11 cellular contexts compared by ENCODE assay signal in genomic region chr17:42541041-42541833, GRCh38. TPM values are rescaled to one million over a fixed set of nuclear protein-coding genes. Genes with fewer than 3 reads are reported as not detected.
A peak's percentile ranks its signal among the peaks of the same experiment; 100 is the strongest.
DNase-seq lines count a peak whose midpoint lies in the region; ATAC-seq and TF ChIP-seq lines count a peak whose summit lies in the region.
"Had no signal": no experiment of that assay in that cellular context is flagged by ENCODE, and none has a peak within 500 bp of the region (broad histone marks: within the 10 kb centered on the region; RNA-seq: fewer than 3 reads in every experiment).

No MANE protein-coding gene starts in this region.

- no peaks in the 10 kb centered on the region for H3K27me3 Mint-ChIP-seq in natural killer cell treated with Interleukin-12 subunit alpha and Interleukin-12 subunit beta and Interleukin-15 and Interleukin-18, amount 100 ng/mL, for 72 hours
- H3K27me3 Mint-ChIP-seq in natural killer cell (ENCODE audit: low read depth in 2 of 2): no peaks in the 10 kb centered on the region
- H3K27me3 Mint-ChIP-seq in stimulated activated naive CD8-positive, alpha-beta T cell treated with anti-CD3 and anti-CD28 coated beads, Interleukin-15, amount 100 ng/mL, for 72 hours: no peaks in the 10 kb centered on the region

- H3K4me1 ChIP-seq in esophagus (ENCODE audit: control insufficient read depth in 2 of 2, insufficient read depth in 2 of 2, low read length in 1 of 2): peaks cover 2 to 14% of the 10 kb centered on the region in 2 donors

- intact Hi-C loops in natural killer cell (cut with micrococcal nuclease): no loop called here

- peak in 1 of 2 donors; percentile 5 for ATAC-seq in natural killer cell treated with Interleukin-12 subunit alpha and Interleukin-12 subunit beta and Interleukin-15 and Interleukin-18, amount 100 ng/mL, for 72 hours
- no peak for ATAC-seq in natural killer cell
- peak; percentile 74 for ATAC-seq in stimulated activated naive CD8-positive, alpha-beta T cell treated with anti-CD3 and anti-CD28 coated beads, Interleukin-15, amount 100 ng/mL, for 72 hours

- H3K27me3 ChIP-seq in esophagus (ENCODE audit: control insufficient read depth in 1 of 2, insufficient read depth in 2 of 2, low read length in 2 of 2) (no peaks in the 10 kb centered on the region), brain microvascular endothelial cell (replicated peaks) (no peaks in the 10 kb centered on the region)
- H3K27me3 ChIP-seq: BLaER1 treated with 17β-estradiol and CSF1 and Interleukin-3, amounts not matched to agents 10 nM and 100 nM had no signal

- H3K27ac ChIP-seq in VCaP (peak overlapping the region; percentile 10; the same call in 1 of the 2 replicates), esophagus (ENCODE audit: low read depth in 2 of 2, low read length in 1 of 2) (peak overlapping the region; percentile 29 to 57), brain microvascular endothelial cell (no peak overlapping the region)
- H3K27ac ChIP-seq: BLaER1 treated with 17β-estradiol and CSF1 and Interleukin-3, amounts not matched to agents 10 nM and 100 nM had no signal

- H3K9me3 ChIP-seq in esophagus (ENCODE audit: control insufficient read depth in 2 of 2, insufficient read depth in 1 of 2, low read depth in 1 of 2, low read length in 1 of 2): no peaks in the 10 kb centered on the region
- H3K9me3 ChIP-seq: BLaER1 treated with 17β-estradiol and CSF1 and Interleukin-3, amounts not matched to agents 10 nM and 100 nM had no signal

- H3K4me3 ChIP-seq in esophagus (ENCODE audit: low read depth in 1 of 2, low read length in 2 of 2) (no peak overlapping the region), brain microvascular endothelial cell (ENCODE audit: low read depth, low read length) (no peak overlapping the region)
- H3K4me3 ChIP-seq: BLaER1 treated with 17β-estradiol and CSF1 and Interleukin-3, amounts not matched to agents 10 nM and 100 nM had no signal

- peaks cover 18 to 20% of the 10 kb centered on the region in 2 donors for H3K4me1 Mint-ChIP-seq in natural killer cell treated with Interleukin-12 subunit alpha and Interleukin-12 subunit beta and Interleukin-15 and Interleukin-18, amount 100 ng/mL, for 72 hours (ENCODE audit: low read depth in 2 of 2)
- peaks cover 6 to 27% of the 10 kb centered on the region in 2 donors for H3K4me1 Mint-ChIP-seq in natural killer cell
- peaks cover 61% of the 10 kb centered on the region for H3K4me1 Mint-ChIP-seq in stimulated activated naive CD8-positive, alpha-beta T cell treated with anti-CD3 and anti-CD28 coated beads, Interleukin-15, amount 100 ng/mL, for 72 hours

- no peaks in the 10 kb centered on the region for H3K9me3 Mint-ChIP-seq in natural killer cell treated with Interleukin-12 subunit alpha and Interleukin-12 subunit beta and Interleukin-15 and Interleukin-18, amount 100 ng/mL, for 72 hours
- no peaks in the 10 kb centered on the region for H3K9me3 Mint-ChIP-seq in natural killer cell
- H3K9me3 Mint-ChIP-seq in stimulated activated naive CD8-positive, alpha-beta T cell treated with anti-CD3 and anti-CD28 coated beads, Interleukin-15, amount 100 ng/mL, for 72 hours: no peaks in the 10 kb centered on the region

- 67% methylated on average over 17 of the region's 17 CpGs for WGBS in esophagus, 2 donors

- in situ Hi-C loops in brain microvascular endothelial cell (cut with HindIII; ENCODE audit: low pct_ligation_motif_present, low sequenced_read_pairs): no loop called here

- H3K36me3 Mint-ChIP-seq in natural killer cell treated with Interleukin-12 subunit alpha and Interleukin-12 subunit beta and Interleukin-15 and Interleukin-18, amount 100 ng/mL, for 72 hours: no peaks in the 10 kb centered on the region
- no peaks in the 10 kb centered on the region for H3K36me3 Mint-ChIP-seq in natural killer cell

- no peak overlapping the region for H3K4me3 Mint-ChIP-seq in natural killer cell treated with Interleukin-12 subunit alpha and Interleukin-12 subunit beta and Interleukin-15 and Interleukin-18, amount 100 ng/mL, for 72 hours
- H3K4me3 Mint-ChIP-seq in natural killer cell: no peak overlapping the region
- H3K4me3 Mint-ChIP-seq in stimulated activated naive CD8-positive, alpha-beta T cell treated with anti-CD3 and anti-CD28 coated beads, Interleukin-15, amount 100 ng/mL, for 72 hours: peak overlapping the region; percentile 48 to 67

- peaks cover 4 to 37% of the 10 kb centered on the region in 2 donors for H3K36me3 ChIP-seq in esophagus (ENCODE audit: control insufficient read depth in 2 of 2, insufficient read depth in 2 of 2, low read length in 1 of 2)
- H3K36me3 ChIP-seq in brain microvascular endothelial cell (replicated peaks): peaks cover 2% of the 10 kb centered on the region

- TF ChIP-seq CTCF in natural killer cell (IDR thresholded peaks at IDR 0.05) (no peak), VCaP (conservative IDR thresholded peaks at IDR 0.05) (no peak), brain microvascular endothelial cell (IDR thresholded peaks at IDR 0.05; ENCODE audit: low read depth, low read length, missing control alignments) (no peak)

- peak overlapping the region; percentile 27 to 48 for H3K27ac Mint-ChIP-seq in natural killer cell treated with Interleukin-12 subunit alpha and Interleukin-12 subunit beta and Interleukin-15 and Interleukin-18, amount 100 ng/mL, for 72 hours
- H3K27ac Mint-ChIP-seq in natural killer cell: no peak overlapping the region
- H3K27ac Mint-ChIP-seq in stimulated activated naive CD8-positive, alpha-beta T cell treated with anti-CD3 and anti-CD28 coated beads, Interleukin-15, amount 100 ng/mL, for 72 hours: peak overlapping the region in 1 of 2 donors; percentile 90

- DNase-seq in natural killer cell treated with Interleukin-12 subunit alpha and Interleukin-12 subunit beta and Interleukin-15 and Interleukin-18, amount 100 ng/mL, for 72 hours (ENCODE audit: low spot score): no peak
- no peak for DNase-seq in natural killer cell
- peak in 1 of 2 donors; percentile 56 for DNase-seq in stimulated activated naive CD8-positive, alpha-beta T cell treated with anti-CD3 and anti-CD28 coated beads, Interleukin-15, amount 100 ng/mL, for 72 hours
- DNase-seq in NCI-H146 (lab: John Stamatoyannopoulos, UW): no peak
- DNase-seq in brain microvascular endothelial cell: no peak
- no peak for DNase-seq in hypothalamus (lab: John Stamatoyannopoulos, UW)
- DNase-seq: activated effector memory CD4-positive, alpha-beta T cell treated with Interleukin-2 at 50 U/mL for 16 hours; effector CD4-positive, alpha-beta T cell had no signal

RNA-seq across cellular contexts. Expression of gene NAGLU, which starts 5.2 kb away (rescaled TPM):
- total RNA-seq in natural killer cell treated with Interleukin-12 subunit alpha and Interleukin-12 subunit beta and Interleukin-15 and Interleukin-18, amount 100 ng/mL, for 72 hours: 10 to 100 TPM; 18.1 to 19.3 TPM
- total RNA-seq in natural killer cell: 10 to 100 TPM; 34.8 to 44.3 (median 36.4) TPM
- polyA plus RNA-seq in esophagus: 10 to 100 TPM; 17.6 to 18.8 TPM

RNA-seq across cellular contexts. Expression of gene HSD17B1, which starts 11.5 kb away (rescaled TPM):
- 1 to 10 TPM in 1 of 2 donors, under 1 TPM in 1; 0.71 to 1.6 TPM for total RNA-seq in natural killer cell treated with Interleukin-12 subunit alpha and Interleukin-12 subunit beta and Interleukin-15 and Interleukin-18, amount 100 ng/mL, for 72 hours
- total RNA-seq in natural killer cell: 1 to 10 TPM in 2 of 3 donors, under 1 TPM in 1; 0.68 to 1.6 (median 1.2) TPM
- 1 to 10 TPM; 4.0 to 9.0 TPM for polyA plus RNA-seq in esophagus

RNA-seq across cellular contexts. Expression of gene COASY, which starts 20.7 kb away (rescaled TPM):
- total RNA-seq in natural killer cell treated with Interleukin-12 subunit alpha and Interleukin-12 subunit beta and Interleukin-15 and Interleukin-18, amount 100 ng/mL, for 72 hours: 100 to 1,000 TPM in 1 of 2 donors, 10 to 100 TPM in 1; 83.4 to 126 TPM
- total RNA-seq in natural killer cell: 10 to 100 TPM; 61.1 to 67.8 (median 62.3) TPM
- 10 to 100 TPM; 58.2 to 62.1 TPM for polyA plus RNA-seq in esophagus

RNA-seq across cellular contexts. Expression of gene MLX, which starts 25.7 kb away (rescaled TPM):
- 10 to 100 TPM; 66.8 to 68.4 TPM for total RNA-seq in natural killer cell treated with Interleukin-12 subunit alpha and Interleukin-12 subunit beta and Interleukin-15 and Interleukin-18, amount 100 ng/mL, for 72 hours
- total RNA-seq in natural killer cell: 10 to 100 TPM; 38.9 to 58.2 (median 42.6) TPM
- 10 to 100 TPM; 36.8 to 38.3 TPM for polyA plus RNA-seq in esophagus

RNA-seq across cellular contexts. Expression of gene PSMC3IP, which starts 36.3 kb away (rescaled TPM):
- total RNA-seq in natural killer cell treated with Interleukin-12 subunit alpha and Interleukin-12 subunit beta and Interleukin-15 and Interleukin-18, amount 100 ng/mL, for 72 hours: 10 to 100 TPM; 20.7 to 41.3 TPM
- 1 to 10 TPM; 5.0 to 6.2 (median 5.7) TPM for total RNA-seq in natural killer cell
- 1 to 10 TPM; 6.4 to 7.2 TPM for polyA plus RNA-seq in esophagus

Comparison
In these comparisons a context has a peak if more than half of its experiments do, and no peak if none do; other contexts are left out.
1. H3K27ac Mint-ChIP-seq: peak in natural killer cell treated with Interleukin-12 subunit alpha and Interleukin-12 subunit beta and Interleukin-15 and Interleukin-18, amount 100 ng/mL, for 72 hours (2 of 2); none in natural killer cell (0 of 2).
2. H3K4me3 Mint-ChIP-seq: peak in stimulated activated naive CD8-positive, alpha-beta T cell treated with anti-CD3 and anti-CD28 coated beads, Interleukin-15, amount 100 ng/mL, for 72 hours (2 of 2); none in natural killer cell treated with Interleukin-12 subunit alpha and Interleukin-12 subunit beta and Interleukin-15 and Interleukin-18, amount 100 ng/mL, for 72 hours (single experiment) and natural killer cell (single experiment).